In the genomic region with DNA sequence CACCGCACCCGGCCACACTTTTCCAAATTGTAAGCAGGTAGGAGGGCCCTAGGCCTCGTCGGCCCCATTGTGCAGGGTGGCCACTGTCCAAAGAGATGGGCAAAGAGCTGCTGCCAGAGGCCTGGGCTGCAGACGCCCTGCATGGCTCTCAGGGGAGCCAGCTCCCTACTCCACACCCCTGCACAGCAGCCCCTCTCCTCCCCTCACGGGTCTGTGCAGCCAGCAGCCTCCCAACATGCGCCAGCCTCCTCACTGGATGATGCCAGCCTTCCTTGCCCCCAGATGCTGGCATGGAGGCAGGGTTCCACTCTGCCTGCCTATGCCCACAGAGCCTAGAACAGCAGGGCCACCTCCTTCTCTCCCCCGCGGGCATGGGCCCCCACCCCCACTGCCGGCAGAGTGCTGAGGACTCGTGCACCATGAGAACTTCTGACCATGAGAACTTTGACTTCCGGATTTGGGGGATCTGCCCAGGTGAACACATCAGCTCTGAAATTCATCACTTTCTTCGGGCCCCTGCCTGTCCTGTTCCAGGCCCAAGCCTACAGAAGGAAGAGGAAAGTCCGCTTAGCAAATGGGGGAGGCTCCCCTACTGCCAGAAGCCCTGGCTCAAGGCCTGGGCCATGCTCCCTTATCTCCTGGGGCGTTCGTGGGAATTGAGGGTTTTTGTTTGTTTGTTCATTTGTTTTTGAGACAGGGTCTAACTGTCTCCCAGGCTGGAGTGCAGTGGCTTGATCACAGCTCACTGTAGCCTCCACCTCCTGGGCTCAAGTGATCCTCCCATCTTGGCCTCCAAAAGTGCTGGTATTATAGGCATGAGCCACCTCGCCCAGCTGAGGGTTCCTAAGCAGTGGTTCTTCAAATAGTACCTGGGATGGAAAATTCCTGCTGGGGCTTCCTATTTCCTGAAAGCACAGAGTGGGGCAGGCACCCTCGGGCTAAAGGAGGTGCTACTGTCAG, we compare ENCODE assay signal across 26 cellular contexts. TPM values are rescaled to one million over a fixed set of nuclear protein-coding genes. Genes with fewer than 3 reads are reported as not detected.
A peak's percentile ranks its signal among the peaks of the same experiment; 100 is the strongest.
DNase-seq lines count a peak whose midpoint lies in the region; ATAC-seq and TF ChIP-seq lines count a peak whose summit lies in the region.
"Had no signal": no experiment of that assay in that cellular context is flagged by ENCODE, and none has a peak within 500 bp of the region (broad histone marks: within the 10 kb centered on the region; RNA-seq: fewer than 3 reads in every experiment).

No MANE protein-coding gene starts in this region.

- 67 to 72% methylated on average over 6 to 17 of the region's 18 CpGs for WGBS in body of pancreas, 2 donors
- 95% methylated on average over 16 of the region's 18 CpGs for WGBS in mesenchymal stem cell
- 72 to 78% methylated on average over 12 to 18 of the region's 18 CpGs for WGBS in tibial nerve, 2 donors

- H3K23ac ChIP-seq in mesenchymal stem cell (ENCODE audit: low read length in 2 of 2), result no peak overlapping the region

- H3K14ac ChIP-seq in mesenchymal stem cell (ENCODE audit: low read length in 2 of 2), result no peak overlapping the region

- H3K79me1 ChIP-seq in mesenchymal stem cell (replicated peaks; ENCODE audit: low read length, poor library complexity, severe bottlenecking), result peaks cover 15% of the 10 kb centered on the region

- H2BK12ac ChIP-seq in mesenchymal stem cell (ENCODE audit: low read length in 2 of 2), result no peak overlapping the region

- peaks cover 27% of the 10 kb centered on the region for H3K4me1 Mint-ChIP-seq in activated naive CD8-positive, alpha-beta T cell treated with anti-CD3 and anti-CD28 coated beads, Interleukin-2, amount 50 U/mL, for 24 hours
- H3K4me1 Mint-ChIP-seq in activated naive CD8-positive, alpha-beta T cell treated with anti-CD3 and anti-CD28 coated beads for 36 hours, result peaks cover 6% of the 10 kb centered on the region

- H2BK15ac ChIP-seq in mesenchymal stem cell (ENCODE audit: low read depth, poor library complexity, severe bottlenecking), result no peak overlapping the region

- TF ChIP-seq CTCF in body of pancreas (IDR thresholded peaks at IDR 0.05), result no peak
- TF ChIP-seq CTCF in tibial nerve (IDR thresholded peaks at IDR 0.05), result no peak

- H3K27me3 Mint-ChIP-seq in activated naive CD8-positive, alpha-beta T cell treated with anti-CD3 and anti-CD28 coated beads, Interleukin-2, amount 50 U/mL, for 24 hours, result no peaks in the 10 kb centered on the region
- H3K27me3 Mint-ChIP-seq in activated naive CD8-positive, alpha-beta T cell treated with anti-CD3 and anti-CD28 coated beads for 36 hours, result no peaks in the 10 kb centered on the region
- H3K27me3 Mint-ChIP-seq: activated CD4-positive, alpha-beta T cell treated with anti-CD3 and anti-CD28 coated beads, Interleukin-2, amount 10 ng/mL, durations not matched to agents 7 days and 5 days; activated naive CD8-positive, alpha-beta T cell treated with anti-CD3 and anti-CD28 coated beads, Interleukin-2, amount 10 ng/mL, durations not matched to agents 7 days and 5 days; brain had no signal

- no peaks in the 10 kb centered on the region for H3K27me3 ChIP-seq in body of pancreas
- peaks cover 0 to 9% of the 10 kb centered on the region in 2 experiments for H3K27me3 ChIP-seq in mesenchymal stem cell (ENCODE audit: control insufficient read depth in 1 of 2, insufficient read depth in 1 of 2, low read length in 2 of 2)
- H3K27me3 ChIP-seq in tibial nerve, result no peaks in the 10 kb centered on the region
- H3K27me3 ChIP-seq: gastroesophageal sphincter had no signal

- H3K4me2 ChIP-seq in mesenchymal stem cell (ENCODE audit: low read length, poor library complexity, severe bottlenecking), result no peak overlapping the region
- H3K4me2 ChIP-seq: A549 had no signal

- no peak for TF ChIP-seq EP300 in tibial nerve (IDR thresholded peaks at IDR 0.05)

- no peak overlapping the region for H2AK5ac ChIP-seq in mesenchymal stem cell (ENCODE audit: low read length, severe bottlenecking)

- H2AFZ ChIP-seq in mesenchymal stem cell (ENCODE audit: low read depth, low read length), result no peak overlapping the region

- H3K27ac Mint-ChIP-seq in activated naive CD8-positive, alpha-beta T cell treated with anti-CD3 and anti-CD28 coated beads, Interleukin-2, amount 50 U/mL, for 24 hours, result peak overlapping the region; percentile 31
- no peak overlapping the region for H3K27ac Mint-ChIP-seq in activated naive CD8-positive, alpha-beta T cell treated with anti-CD3 and anti-CD28 coated beads for 36 hours
- H3K27ac Mint-ChIP-seq: activated CD4-positive, alpha-beta T cell treated with anti-CD3 and anti-CD28 coated beads, Interleukin-2, amount 10 ng/mL, durations not matched to agents 7 days and 5 days; activated naive CD8-positive, alpha-beta T cell treated with anti-CD3 and anti-CD28 coated beads, Interleukin-2, amount 10 ng/mL, durations not matched to agents 7 days and 5 days; activated T-helper 2 cell treated with anti-CD3 and anti-CD28 coated beads, Interferon-gamma antibody, Interleukin-2, Interleukin-4, amounts not matched to agents 10 μg/mL and 5 μg/mL and 100 μg/mL, durations not matched to agents 14 hours and 24 hours and 36 hours; nephron had no signal

- H3K36me3 ChIP-seq in body of pancreas (replicated peaks in 1 of 2; ENCODE audit: insufficient read depth in 1 of 2, low read depth in 2 of 2) (no peaks in the 10 kb centered on the region), mesenchymal stem cell (ENCODE audit: control insufficient read depth in 1 of 2, insufficient read depth in 2 of 2, low read depth in 1 of 2, low read length in 2 of 2) (peaks cover 51 to 71% of the 10 kb centered on the region in 2 experiments), tibial nerve (peaks cover 0 to 29% (median 0%) of the 10 kb centered on the region in 3 donors)

- no peak overlapping the region for H3K4ac ChIP-seq in mesenchymal stem cell (ENCODE audit: low read depth in 1 of 2, low read length in 2 of 2)

- no peak for ATAC-seq in activated naive CD8-positive, alpha-beta T cell treated with anti-CD3 and anti-CD28 coated beads, Interleukin-2, amount 50 U/mL, for 24 hours
- no peak for ATAC-seq in body of pancreas
- ATAC-seq: A549, gastroesophageal sphincter, mucosa of descending colon had no signal

- H3K9me3 Mint-ChIP-seq in activated naive CD8-positive, alpha-beta T cell treated with anti-CD3 and anti-CD28 coated beads, Interleukin-2, amount 50 U/mL, for 24 hours, result no peaks in the 10 kb centered on the region
- H3K9me3 Mint-ChIP-seq in activated naive CD8-positive, alpha-beta T cell treated with anti-CD3 and anti-CD28 coated beads for 36 hours, result no peaks in the 10 kb centered on the region
- H3K9me3 Mint-ChIP-seq: activated CD4-positive, alpha-beta T cell treated with anti-CD3 and anti-CD28 coated beads, Interleukin-2, amount 10 ng/mL, durations not matched to agents 7 days and 5 days; activated naive CD8-positive, alpha-beta T cell treated with anti-CD3 and anti-CD28 coated beads, Interleukin-2, amount 10 ng/mL, durations not matched to agents 7 days and 5 days; activated T-helper 2 cell treated with anti-CD3 and anti-CD28 coated beads, Interferon-gamma antibody, Interleukin-2, Interleukin-4, amounts not matched to agents 10 μg/mL and 5 μg/mL and 100 μg/mL, durations not matched to agents 14 hours and 24 hours and 36 hours had no signal

- no peak overlapping the region for H4K91ac ChIP-seq in mesenchymal stem cell (ENCODE audit: low read length)

- H3K4me3 ChIP-seq in body of pancreas (no peak overlapping the region), mesenchymal stem cell (ENCODE audit: insufficient read depth in 1 of 2, low read depth in 1 of 2, low read length in 2 of 2) (no peak overlapping the region), tibial nerve (no peak overlapping the region)
- H3K4me3 ChIP-seq: A549, gastroesophageal sphincter, left ventricle myocardium inferior, mucosa of descending colon, sigmoid colon, SK-N-MC had no signal

- H3K4me1 ChIP-seq in body of pancreas (peaks cover 38% of the 10 kb centered on the region), mesenchymal stem cell (ENCODE audit: control insufficient read depth, insufficient read depth, low read depth, low read length) (peaks cover 8% of the 10 kb centered on the region), tibial nerve (peaks cover 0 to 23% (median 10%) of the 10 kb centered on the region in 4 donors)

- H2BK120ac ChIP-seq in mesenchymal stem cell (ENCODE audit: low read depth, low read length), result no peak overlapping the region

- TF ChIP-seq POLR2A in body of pancreas (IDR thresholded peaks at IDR 0.05) (no peak), tibial nerve (IDR thresholded peaks at IDR 0.05) (no peak)

- intact Hi-C loops in body of pancreas (cut with DNase I), result no loop called here

- H3K27ac ChIP-seq in body of pancreas, result peak overlapping the region; percentile 39 to 83 (median 60)
- no peak overlapping the region for H3K27ac ChIP-seq in mesenchymal stem cell (ENCODE audit: low read length, poor library complexity, severe bottlenecking)
- H3K27ac ChIP-seq in tibial nerve, result peak overlapping the region in 3 of 4 donors; percentile 74 to 82 (median 82)
- H3K27ac ChIP-seq: gastroesophageal sphincter, left ventricle myocardium inferior, SK-N-MC had no signal

- H3K18ac ChIP-seq in mesenchymal stem cell (ENCODE audit: low read depth in 1 of 2, low read length in 2 of 2), result no peak overlapping the region

- H3K9me3 ChIP-seq in body of pancreas (no peaks in the 10 kb centered on the region), mesenchymal stem cell (ENCODE audit: control insufficient read depth, low read length) (no peaks in the 10 kb centered on the region), tibial nerve (no peaks in the 10 kb centered on the region)
- H3K9me3 ChIP-seq: A549, gastroesophageal sphincter, left ventricle myocardium inferior, mucosa of descending colon, sigmoid colon had no signal

- peaks cover 16% of the 10 kb centered on the region for H3K36me3 Mint-ChIP-seq in activated naive CD8-positive, alpha-beta T cell treated with anti-CD3 and anti-CD28 coated beads, Interleukin-2, amount 50 U/mL, for 24 hours (ENCODE audit: low read depth)
- peaks cover 24% of the 10 kb centered on the region for H3K36me3 Mint-ChIP-seq in activated naive CD8-positive, alpha-beta T cell treated with anti-CD3 and anti-CD28 coated beads for 36 hours

- H2BK5ac ChIP-seq in mesenchymal stem cell (ENCODE audit: low read depth, low read length, poor library complexity, severe bottlenecking), result no peak overlapping the region

- H3K9ac ChIP-seq in mesenchymal stem cell (ENCODE audit: low read length), result no peak overlapping the region

- no peak for DNase-seq in activated naive CD8-positive, alpha-beta T cell treated with anti-CD3 and anti-CD28 coated beads, Interleukin-2, amount 50 U/mL, for 24 hours
- no peak for DNase-seq in activated naive CD8-positive, alpha-beta T cell treated with anti-CD3 and anti-CD28 coated beads for 36 hours
- no peak for DNase-seq in body of pancreas
- DNase-seq in mesenchymal stem cell, result no peak
- no peak for DNase-seq in tibial nerve (ENCODE audit: low spot score in 2 of 2)
- no peak for DNase-seq in NCI-H187 treated with DMSO at 0.1 percent for 48 hours (lab: John Stamatoyannopoulos, UW)
- no peak for DNase-seq in HT-29 (ENCODE audit: low spot score)
- no peak for DNase-seq in NCI-H510A treated with DMSO at 0.1 percent for 48 hours (lab: John Stamatoyannopoulos, UW)
- DNase-seq: activated CD4-positive, alpha-beta T cell treated with anti-CD3 and anti-CD28 coated beads, Interleukin-2, amount 10 ng/mL, durations not matched to agents 7 days and 5 days; activated CD8-positive, alpha-beta memory T cell treated with anti-CD3 and anti-CD28 coated beads, Interleukin-2, amount 50 U/mL, for 4 hours; activated naive CD8-positive, alpha-beta T cell treated with anti-CD3 and anti-CD28 coated beads, Interleukin-2, amount 10 ng/mL, durations not matched to agents 7 days and 5 days; COR-L47; DMS79; left ventricle myocardium inferior; mucosa of descending colon; NCI-H1092 treated with DMSO at 0.1 percent for 48 hours; NCI-H1930; NCI-H748 treated with DMSO at 0.1 percent for 48 hours; sigmoid colon; T-helper 2 cell had no signal

- H4K8ac ChIP-seq in mesenchymal stem cell (ENCODE audit: low read length), result peak overlapping the region; percentile 37

- H3K4me3 Mint-ChIP-seq in activated naive CD8-positive, alpha-beta T cell treated with anti-CD3 and anti-CD28 coated beads, Interleukin-2, amount 50 U/mL, for 24 hours, result no peak overlapping the region
- H3K4me3 Mint-ChIP-seq in activated naive CD8-positive, alpha-beta T cell treated with anti-CD3 and anti-CD28 coated beads for 36 hours, result no peak overlapping the region
- H3K4me3 Mint-ChIP-seq: activated CD4-positive, alpha-beta T cell treated with anti-CD3 and anti-CD28 coated beads, Interleukin-2, amount 10 ng/mL, durations not matched to agents 7 days and 5 days; activated naive CD8-positive, alpha-beta T cell treated with anti-CD3 and anti-CD28 coated beads, Interleukin-2, amount 10 ng/mL, durations not matched to agents 7 days and 5 days; brain; nephron had no signal

RNA-seq across cellular contexts. Expression of a gene that starts 8.0 kb away (rescaled TPM):
- total RNA-seq in activated naive CD8-positive, alpha-beta T cell treated with anti-CD3 and anti-CD28 coated beads for 36 hours, result 100 to 1,000 TPM; 155 to 159 TPM
- total RNA-seq in body of pancreas (100 to 1,000 TPM in 1 of 2 donors, 10 to 100 TPM in 1; 51.6 to 105 TPM), tibial nerve (100 to 1,000 TPM in 1 of 4 donors, 10 to 100 TPM in 3; 50.7 to 127 (median 64.4) TPM)
- 92.3 TPM for polyA plus RNA-seq in mesenchymal stem cell (2013, experiment 1 of 2)
- polyA plus RNA-seq in mesenchymal stem cell (2013, experiment 2 of 2), result 88.1 TPM
- 536 and 557 TPM in 2 replicates for total RNA-seq in HT-29 (2014; rRNA removed; shearing (Covaris generic))

RNA-seq across cellular contexts. Expression of a gene that starts 39.1 kb away (rescaled TPM):
- total RNA-seq in activated naive CD8-positive, alpha-beta T cell treated with anti-CD3 and anti-CD28 coated beads for 36 hours, result 1 to 10 TPM; 3.4 to 6.2 TPM
- total RNA-seq in body of pancreas (10 to 100 TPM in 1 of 2 donors, 1 to 10 TPM in 1; 8.8 to 10.9 TPM), tibial nerve (10 to 100 TPM in 2 of 4 donors, 1 to 10 TPM in 2; 4.2 to 16.4 (median 9.6) TPM)
- 5.8 TPM for polyA plus RNA-seq in mesenchymal stem cell (2013, experiment 1 of 2)
- polyA plus RNA-seq in mesenchymal stem cell (2013, experiment 2 of 2), result 5.5 TPM
- 21.4 and 23.4 TPM in 2 replicates for total RNA-seq in HT-29 (2014; rRNA removed; shearing (Covaris generic))

RNA-seq across cellular contexts. Expression of a gene that starts 40.0 kb away (rescaled TPM):
- total RNA-seq in activated naive CD8-positive, alpha-beta T cell treated with anti-CD3 and anti-CD28 coated beads for 36 hours, result 100 to 1,000 TPM; 140 to 142 TPM
- total RNA-seq in body of pancreas (10 to 100 TPM; 16.6 to 62.6 TPM), tibial nerve (10 to 100 TPM; 42.6 to 52.2 (median 48.9) TPM)
- 27.2 TPM for polyA plus RNA-seq in mesenchymal stem cell (2013, experiment 1 of 2)
- 23.7 TPM for polyA plus RNA-seq in mesenchymal stem cell (2013, experiment 2 of 2)
- total RNA-seq in HT-29 (2014; rRNA removed; shearing (Covaris generic)), result 106 and 124 TPM in 2 replicates
